In genomic region chr4:15809473-15809872, GRCh38 we compare ENCODE assay signal across 12 cellular contexts.
DNase-seq lines count a peak whose midpoint lies in the region; ATAC-seq and TF ChIP-seq lines count a peak whose summit lies in the region.
"Had no signal": no experiment of that assay in that cellular context is flagged by ENCODE, and none has a peak within 500 bp of the region (broad histone marks: within the 10 kb centered on the region; RNA-seq: fewer than 3 reads in every experiment).

No MANE protein-coding gene starts in this region.

- H3K4me3 ChIP-seq in Loucy (ENCODE audit: low read length, poor library complexity, severe bottlenecking), result no peak overlapping the region
- peak overlapping the region; percentile 22 to 40 for H3K4me3 ChIP-seq in neutrophil (ENCODE audit: low read depth in 1 of 2, low read length in 1 of 2)

- H3K36me3 ChIP-seq in Loucy (ENCODE audit: insufficient read depth, low read length) (no peaks in the 10 kb centered on the region), neutrophil (no peaks in the 10 kb centered on the region)

- no peaks in the 10 kb centered on the region for H4K20me1 ChIP-seq in Loucy (ENCODE audit: insufficient read depth, low read length, poor library complexity, severe bottlenecking)

- H3K4me2 ChIP-seq in Loucy (ENCODE audit: low read depth, low read length, poor library complexity, severe bottlenecking), result peak overlapping the region; percentile 23

- no peak for DNase-seq in NCI-H226
- no peak for DNase-seq in AG20443 (ENCODE audit: low spot score)
- DNase-seq in NCI-H1092 (lab: John Stamatoyannopoulos, UW), result no peak
- no peak for DNase-seq in stimulated activated CD4-positive, alpha-beta T cell treated with anti-CD3 and anti-CD28 coated beads, Interleukin-4, amount 100 ng/mL, for 4 hours
- DNase-seq: Calu3; effector memory CD8-positive, alpha-beta T cell; NCI-H2081 treated with DMSO at 0.1 percent for 48 hours had no signal

- no peak overlapping the region for H2AFZ ChIP-seq in Loucy (ENCODE audit: low read length)

- no peaks in the 10 kb centered on the region for H3K9me2 ChIP-seq in Loucy (replicated peaks; ENCODE audit: low read depth, low read length)

- H3K4me1 ChIP-seq in Loucy (ENCODE audit: insufficient read depth, low read length, poor library complexity, severe bottlenecking), result peaks cover 24% of the 10 kb centered on the region
- peaks cover 18 to 32% of the 10 kb centered on the region in 2 experiments for H3K4me1 ChIP-seq in neutrophil (ENCODE audit: control insufficient read depth in 1 of 2, insufficient read depth in 1 of 2, low read depth in 1 of 2, low read length in 1 of 2)

- ATAC-seq in GM19035 (IDR thresholded peaks at IDR 0.05; ENCODE audit: unreplicated experiment) (peak; percentile 4), HG02610 (IDR thresholded peaks at IDR 0.05; ENCODE audit: unreplicated experiment) (peak; percentile 10)
- ATAC-seq: sciatic nerve had no signal

- H3K9ac ChIP-seq in Loucy (ENCODE audit: low read depth, low read length, poor library complexity, severe bottlenecking), result no peak overlapping the region

- H3K9me3 ChIP-seq in Loucy (ENCODE audit: insufficient read depth, low read depth, low read length), result no peaks in the 10 kb centered on the region
- H3K9me3 ChIP-seq in neutrophil, result no peaks in the 10 kb centered on the region

- H3K27me3 ChIP-seq in Loucy (ENCODE audit: insufficient read depth, low read length, poor library complexity, severe bottlenecking), result no peaks in the 10 kb centered on the region
- H3K27me3 ChIP-seq in neutrophil, result no peaks in the 10 kb centered on the region

- peak overlapping the region; percentile 82 for H3K27ac ChIP-seq in neutrophil

- H3F3A ChIP-seq in Loucy (ENCODE audit: low read depth), result peaks cover 2% of the 10 kb centered on the region; the same call in 1 of the 2 replicates

- TF ChIP-seq CTCF in Loucy (conservative IDR thresholded peaks at IDR 0.05; ENCODE audit: low read length), result no peak
- TF ChIP-seq CTCF in neutrophil (IDR thresholded peaks at IDR 0.05), result no peak

- peaks cover 13% of the 10 kb centered on the region; the same call in 1 of the 2 replicates for H3K79me2 ChIP-seq in Loucy (ENCODE audit: insufficient read depth, low read length)
